In genomic region chr21:15015622-15016471, GRCh38 we compare ENCODE assay signal across 2 cellular contexts.
TF ChIP-seq lines count a peak whose summit lies in the region.

No MANE protein-coding gene starts in this region.

TF ChIP-seq in K562, 482 proteins besides CTCF, POLR2A, EP300 and RAD21 (continued from another document):
- TF ChIP-seq ZMIZ1 (IDR thresholded peaks at IDR 0.05; ENCODE audit: low read depth in 2 of 2, low read length in 2 of 2): no peak
- TF ChIP-seq ZNF316 (IDR thresholded peaks at IDR 0.05): peak; percentile 72
TF ChIP-seq in K562: peak in this region for 3.

TF ChIP-seq in WTC11, 78 proteins besides CTCF, POLR2A, EP300 and RAD21 (continued from another document):
- no peak for TF ChIP-seq ZNF532 (CRISPR knock-in tag; IDR thresholded peaks at IDR 0.05; ENCODE audit: borderline replicate concordance)
- no peak for TF ChIP-seq RORB (CRISPR knock-in tag; IDR thresholded peaks at IDR 0.05)
- TF ChIP-seq EMX1 (CRISPR knock-in tag; IDR thresholded peaks at IDR 0.05): no peak
- TF ChIP-seq AFF4 (CRISPR knock-in tag; IDR thresholded peaks at IDR 0.05; ENCODE audit: borderline replicate concordance): no peak
- TF ChIP-seq MYBL2 (CRISPR knock-in tag; IDR thresholded peaks at IDR 0.05): no peak
- TF ChIP-seq JUN (CRISPR knock-in tag; IDR thresholded peaks at IDR 0.05): no peak
